Comparison of ENCODE assay signal across 1 cellular context in genomic region chr14:31037709-31038221, GRCh38.
TF ChIP-seq lines count a peak whose summit lies in the region.

No MANE protein-coding gene starts in this region.

TF ChIP-seq in HepG2, 621 proteins besides CTCF, POLR2A, EP300 and RAD21 (continued from another document and continues in another):
- TF ChIP-seq ARID4A (CRISPR knock-in tag; IDR thresholded peaks at IDR 0.05; ENCODE audit: borderline replicate concordance), result no peak
- peak; percentile 98 for TF ChIP-seq CEBPG (CRISPR knock-in tag; IDR thresholded peaks at IDR 0.05)
- TF ChIP-seq ZMYM2 (CRISPR knock-in tag; IDR thresholded peaks at IDR 0.05), result no peak
- TF ChIP-seq ZFP36L2 (CRISPR knock-in tag; IDR thresholded peaks at IDR 0.05), result no peak
- TF ChIP-seq SNAPC2 (CRISPR knock-in tag; IDR thresholded peaks at IDR 0.05), result no peak
- no peak; the same call in 1 of the 2 replicates for TF ChIP-seq ZBTB39 (CRISPR knock-in tag; IDR thresholded peaks at IDR 0.05)
- TF ChIP-seq HDAC6 (IDR thresholded peaks at IDR 0.05; ENCODE audit: low read depth, low read length), result no peak
- no peak for TF ChIP-seq ZNF343 (CRISPR knock-in tag; IDR thresholded peaks at IDR 0.05)
- no peak for TF ChIP-seq ZNF574 (CRISPR knock-in tag; IDR thresholded peaks at IDR 0.05)
- no peak for TF ChIP-seq FOXO4 (CRISPR knock-in tag; conservative IDR thresholded peaks at IDR 0.05)
- TF ChIP-seq MAFF (IDR thresholded peaks at IDR 0.05; ENCODE audit: low read depth, low read length), result no peak
- TF ChIP-seq ZNF761 (CRISPR knock-in tag; conservative IDR thresholded peaks at IDR 0.05), result no peak
- no peak for TF ChIP-seq FOXA1 (IDR thresholded peaks at IDR 0.05)
- peak; percentile 65 for TF ChIP-seq FOXA1 (CRISPR knock-in tag; IDR thresholded peaks at IDR 0.05)
- TF ChIP-seq ZNF737 (CRISPR knock-in tag; IDR thresholded peaks at IDR 0.05; ENCODE audit: borderline replicate concordance), result no peak
- no peak for TF ChIP-seq HNRNPLL (IDR thresholded peaks at IDR 0.05; ENCODE audit: low read depth, low read length, poor library complexity, severe bottlenecking)
- TF ChIP-seq HNRNPH1 (optimal IDR thresholded peaks at IDR 0.05; ENCODE audit: low read depth, low read length), result no peak
- TF ChIP-seq SMAD1 (CRISPR knock-in tag; IDR thresholded peaks at IDR 0.05; ENCODE audit: borderline replicate concordance, low read depth), result no peak
- no peak for TF ChIP-seq SP1 (IDR thresholded peaks at IDR 0.05)
- no peak for TF ChIP-seq SP1 (CRISPR knock-in tag; IDR thresholded peaks at IDR 0.05)
- no peak for TF ChIP-seq CERS6 (CRISPR knock-in tag; IDR thresholded peaks at IDR 0.05)
- no peak for TF ChIP-seq ZNF652 (CRISPR knock-in tag; IDR thresholded peaks at IDR 0.05; ENCODE audit: borderline replicate concordance, low read depth)
- TF ChIP-seq ZNF800 (CRISPR knock-in tag; IDR thresholded peaks at IDR 0.05), result no peak
- TF ChIP-seq ZSCAN12 (CRISPR knock-in tag; IDR thresholded peaks at IDR 0.05), result no peak
- no peak for TF ChIP-seq RFX3 (CRISPR knock-in tag; IDR thresholded peaks at IDR 0.05)
- TF ChIP-seq GZF1 (CRISPR knock-in tag; IDR thresholded peaks at IDR 0.05), result no peak
- TF ChIP-seq WIZ (CRISPR knock-in tag; IDR thresholded peaks at IDR 0.05), result no peak
- TF ChIP-seq MTERF4 (CRISPR knock-in tag; IDR thresholded peaks at IDR 0.05), result no peak
- peak; percentile 69 for TF ChIP-seq THAP11 (CRISPR knock-in tag; IDR thresholded peaks at IDR 0.05)
- TF ChIP-seq ZNF792 (CRISPR knock-in tag; IDR thresholded peaks at IDR 0.05), result no peak
- TF ChIP-seq DMTF1 (CRISPR knock-in tag; IDR thresholded peaks at IDR 0.05), result no peak
- no peak for TF ChIP-seq ZNF572 (CRISPR knock-in tag; IDR thresholded peaks at IDR 0.05)
- no peak for TF ChIP-seq ZNF264 (CRISPR knock-in tag; IDR thresholded peaks at IDR 0.05)
- no peak for TF ChIP-seq ZBTB44 (CRISPR knock-in tag; IDR thresholded peaks at IDR 0.05)
- no peak for TF ChIP-seq ETS1 (CRISPR knock-in tag; IDR thresholded peaks at IDR 0.05)
- peak; percentile 45; the same call in 1 of the 2 replicates for TF ChIP-seq ZGPAT (CRISPR knock-in tag; IDR thresholded peaks at IDR 0.05)
